In the genomic region with DNA sequence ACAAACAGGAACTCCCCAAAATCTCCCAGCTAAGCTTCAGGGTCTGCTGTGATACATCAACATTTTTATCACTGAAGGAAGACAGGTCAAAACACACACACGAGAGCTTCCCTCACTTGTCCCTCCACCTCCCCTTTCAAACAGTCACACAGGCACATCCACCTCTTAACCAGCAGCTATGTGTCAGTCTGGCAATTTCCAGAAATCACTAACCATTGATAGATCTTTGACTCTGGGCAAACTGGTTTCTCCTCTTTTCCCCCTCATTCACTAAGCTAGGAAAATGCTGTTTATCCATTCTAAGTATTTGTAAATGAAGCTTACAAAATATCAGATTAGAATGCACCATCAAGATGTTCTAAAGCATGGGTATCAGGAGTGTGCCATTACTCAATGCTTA, we compare ENCODE assay signal across 26 cellular contexts.
"Had no signal": no experiment of that assay in that cellular context is flagged by ENCODE, and none has a peak within 500 bp of the region (broad histone marks: within the 10 kb centered on the region; RNA-seq: fewer than 3 reads in every experiment).

No MANE protein-coding gene starts in this region.

- H3K4me2 ChIP-seq: KMS-11, PC-9 had no signal

- H2AFZ ChIP-seq: PC-9 had no signal

- H3K4me1 Mint-ChIP-seq: activated CD4-positive, alpha-beta T cell treated with anti-CD3 and anti-CD28 coated beads, Interleukin-2, amount 10 ng/mL, durations not matched to agents 7 days and 5 days; activated T-helper 17 cell treated with anti-CD3 and anti-CD28 coated beads, Interleukin-2, amount 50 U/mL, for 72 hours; T-cell had no signal

- H3K9ac ChIP-seq: KMS-11 had no signal

- H3K4me3 Mint-ChIP-seq: activated CD4-positive, alpha-beta memory T cell treated with anti-CD3 and anti-CD28 coated beads for 36 hours; activated CD4-positive, alpha-beta T cell treated with anti-CD3 and anti-CD28 coated beads, Interleukin-2, amount 10 ng/mL, durations not matched to agents 7 days and 5 days; activated naive CD4-positive, alpha-beta T cell treated with anti-CD3 and anti-CD28 coated beads for 36 hours; activated naive CD8-positive, alpha-beta T cell; activated T-helper 17 cell treated with anti-CD3 and anti-CD28 coated beads, Interleukin-2, amount 50 U/mL, for 72 hours; brain; T-cell had no signal

- H3K27ac Mint-ChIP-seq: activated CD4-positive, alpha-beta memory T cell treated with anti-CD3 and anti-CD28 coated beads for 36 hours; activated CD4-positive, alpha-beta T cell treated with anti-CD3 and anti-CD28 coated beads, Interleukin-2, amount 10 ng/mL, durations not matched to agents 7 days and 5 days; activated naive CD4-positive, alpha-beta T cell treated with anti-CD3 and anti-CD28 coated beads for 36 hours; activated naive CD8-positive, alpha-beta T cell; activated T-helper 17 cell treated with anti-CD3 and anti-CD28 coated beads, Interleukin-2, amount 50 U/mL, for 72 hours; brain; T-cell had no signal

- ATAC-seq: activated T-helper 17 cell treated with anti-CD3 and anti-CD28 coated beads, Interleukin-2, amount 50 U/mL, for 72 hours; T-cell had no signal

- FAIRE-seq: astrocyte, TTC549 had no signal

- H3K4me3 ChIP-seq: PC-9, SK-N-MC had no signal

- H3K9me3 Mint-ChIP-seq: activated CD4-positive, alpha-beta memory T cell treated with anti-CD3 and anti-CD28 coated beads for 36 hours; activated CD4-positive, alpha-beta T cell treated with anti-CD3 and anti-CD28 coated beads, Interleukin-2, amount 10 ng/mL, durations not matched to agents 7 days and 5 days; activated naive CD4-positive, alpha-beta T cell treated with anti-CD3 and anti-CD28 coated beads for 36 hours; activated T-helper 17 cell treated with anti-CD3 and anti-CD28 coated beads, Interleukin-2, amount 50 U/mL, for 72 hours; T-cell had no signal

- DNase-seq: activated CD4-positive, alpha-beta memory T cell treated with anti-CD3 and anti-CD28 coated beads for 36 hours; activated CD4-positive, alpha-beta T cell treated with anti-CD3 and anti-CD28 coated beads, Interleukin-2, amount 10 ng/mL, durations not matched to agents 7 days and 5 days; activated CD4-positive, CD25-positive, alpha-beta regulatory T cell; activated CD8-positive, alpha-beta memory T cell treated with anti-CD3 and anti-CD28 coated beads for 24 hours; activated gamma-delta T cell; activated naive CD4-positive, alpha-beta T cell treated with anti-CD3 and anti-CD28 coated beads for 36 hours; activated T-cell treated with anti-CD3 and anti-CD28 coated beads, Interleukin-2, amount 50 U/mL, for 48 hours; amygdala; NCI-H1092; NCI-H1930; NCI-H2107; NCI-H2171 treated with DMSO at 0.1 percent for 48 hours; NCI-H226; PC-9; SIG-M5; T-cell; T-helper 2 cell; T1000 had no signal

- H3K36me3 Mint-ChIP-seq: activated CD4-positive, alpha-beta memory T cell treated with anti-CD3 and anti-CD28 coated beads for 36 hours; activated naive CD8-positive, alpha-beta T cell; T-cell had no signal

- H3K27ac ChIP-seq: KMS-11, PC-9, SK-N-MC, VCaP had no signal
